ENCODE assay signal across 26 cellular contexts in genomic region chr7:31487476-31487875, GRCh38. TPM values are rescaled to one million over a fixed set of nuclear protein-coding genes. Genes with fewer than 3 reads are reported as not detected.
DNase-seq lines count a peak whose midpoint lies in the region; ATAC-seq and TF ChIP-seq lines count a peak whose summit lies in the region.
"Had no signal": no experiment of that assay in that cellular context is flagged by ENCODE, and none has a peak within 500 bp of the region (broad histone marks: within the 10 kb centered on the region; RNA-seq: fewer than 3 reads in every experiment).

No MANE protein-coding gene starts in this region.

- no peak overlapping the region for H3K4me3 ChIP-seq in mammary epithelial cell (replicated peaks in 1 of 3; ENCODE audit: insufficient read depth in 1 of 3, low read depth in 2 of 3, low read length in 3 of 3)
- no peak overlapping the region for H3K4me3 ChIP-seq in breast epithelium
- H3K4me3 ChIP-seq in body of pancreas: no peak overlapping the region
- H3K4me3 ChIP-seq: MG63 had no signal

- no peaks in the 10 kb centered on the region for H4K20me1 ChIP-seq in mammary epithelial cell (ENCODE audit: insufficient read depth, low read length)

- CTCF ChIA-PET in mammary epithelial cell (lab: Charles Lee; ENCODE audit: low non-redundant PET): no interaction called here

- WGBS in mammary epithelial cell (ENCODE audit: low coverage, missing lambda C conversion rate): 67% methylated on average over 1 of the region's 1 CpG
- WGBS in body of pancreas, 2 donors: 81 to 86% methylated on average over 1 of the region's 1 CpG

- TF ChIP-seq CTCF in mammary epithelial cell (conservative IDR thresholded peaks at IDR 0.05 in 1 of 2, IDR thresholded peaks at IDR 0.05 in 1 of 2; ENCODE audit: extremely low read depth in 1 of 2, insufficient read depth in 1 of 2, low read depth in 1 of 2, low read length in 2 of 2) (no peak), breast epithelium (IDR thresholded peaks at IDR 0.05) (no peak), body of pancreas (IDR thresholded peaks at IDR 0.05) (no peak)

- no peak overlapping the region for H3K27ac ChIP-seq in mammary epithelial cell (ENCODE audit: insufficient read depth, low read depth, low read length)
- H3K27ac ChIP-seq in breast epithelium: no peak overlapping the region
- no peak overlapping the region for H3K27ac ChIP-seq in body of pancreas

- H3K4me1 ChIP-seq in mammary epithelial cell (ENCODE audit: insufficient read depth, low read length) (peaks cover 11% of the 10 kb centered on the region), breast epithelium (no peaks in the 10 kb centered on the region), body of pancreas (no peaks in the 10 kb centered on the region)
- H3K4me1 ChIP-seq: BE2C had no signal

- dilution Hi-C loops in mammary epithelial cell (cut with HindIII; ENCODE audit: low sequenced_read_pairs): no loop called here

- H3K4me2 ChIP-seq in mammary epithelial cell (ENCODE audit: insufficient read depth, low read depth, low read length): no peak overlapping the region

- no peaks in the 10 kb centered on the region for H3K79me2 ChIP-seq in mammary epithelial cell (ENCODE audit: insufficient read depth, low read length)

- ATAC-seq in body of pancreas (peak; percentile 33), HG02852 (IDR thresholded peaks at IDR 0.05; ENCODE audit: unreplicated experiment) (no peak)

- TF ChIP-seq POLR2A in breast epithelium (IDR thresholded peaks at IDR 0.05): no peak
- no peak for TF ChIP-seq POLR2A in body of pancreas (IDR thresholded peaks at IDR 0.05)

- DNase-seq in mammary epithelial cell (peak; percentile 51), breast epithelium (ENCODE audit: low spot score in 2 of 2) (no peak), body of pancreas (no peak), kidney tubule cell (ENCODE audit: low spot score) (peak; percentile 70), amygdala (lab: John Stamatoyannopoulos, UW) (no peak), DMS79 treated with DMSO at 0.1 percent for 48 hours (lab: John Stamatoyannopoulos, UW) (no peak), posterior vena cava (ENCODE audit: low spot score) (no peak)
- DNase-seq: 8988T, ACHN, BE2C, DMS153, EL, GF-D8, H7, KBM-7, MG63, NCI-H1105 treated with DMSO at 0.1 percent for 48 hours, NCI-H146, NCI-H2029, NCI-H446 treated with DMSO at 0.1 percent for 48 hours, NCI-H526, NCI-H82, SHP77 treated with DMSO at 0.1 percent for 48 hours had no signal

- peak overlapping the region; percentile 73 for H2AFZ ChIP-seq in mammary epithelial cell (ENCODE audit: low read depth, low read length)

- H3K36me3 ChIP-seq in mammary epithelial cell (ENCODE audit: insufficient read depth, low read length) (no peaks in the 10 kb centered on the region), breast epithelium (no peaks in the 10 kb centered on the region), body of pancreas (replicated peaks in 1 of 2; ENCODE audit: insufficient read depth in 1 of 2, low read depth in 2 of 2) (no peaks in the 10 kb centered on the region)
- H3K36me3 ChIP-seq: BE2C, MG63 had no signal

- in situ Hi-C loops in mammary epithelial cell (cut with MboI; ENCODE audit: low sequenced_read_pairs in 2 of 2): no loop called here

- no peaks in the 10 kb centered on the region for H3K9me3 ChIP-seq in mammary epithelial cell (replicated peaks; ENCODE audit: insufficient read depth, low read length)
- H3K9me3 ChIP-seq in breast epithelium: peaks cover 0 to 3% of the 10 kb centered on the region in 2 donors
- no peaks in the 10 kb centered on the region for H3K9me3 ChIP-seq in body of pancreas
- H3K9me3 ChIP-seq: BE2C, MG63 had no signal

- intact Hi-C loops in mammary epithelial cell (cut with micrococcal nuclease): loop anchor here (5.0 kb wide), 1 partner anchor 145 kb away; no protein-coding TSS in a partner anchor
- intact Hi-C loops in breast epithelium (cut with DNase I; ENCODE audit: low total_unique reads): no loop called here
- intact Hi-C loops in body of pancreas (cut with DNase I): no loop called here
- intact Hi-C loops in posterior vena cava (cut with DNase I): no loop called here

- H3K27me3 ChIP-seq in mammary epithelial cell (ENCODE audit: insufficient read depth, low read length) (no peaks in the 10 kb centered on the region), breast epithelium (no peaks in the 10 kb centered on the region), body of pancreas (no peaks in the 10 kb centered on the region)
- H3K27me3 ChIP-seq: BE2C, MG63 had no signal

- no peak overlapping the region for H3K9ac ChIP-seq in mammary epithelial cell (ENCODE audit: insufficient read depth, low read length)

- no TSS peak for BruUV-seq in mammary epithelial cell (replicated peaks; lab: Mats Ljungman, UMichigan)

RNA-seq across cellular contexts. Expression of gene ITPRID1, which starts 26.4 kb away (rescaled TPM):
- total RNA-seq in mammary epithelial cell (under 1 TPM in 1 of 2 donors, not detected in 1; 0.17 TPM), breast epithelium (1 to 10 TPM in 2 of 3 donors, not detected in 1; 1.6 to 2.6 TPM), body of pancreas (not detected), posterior vena cava (not detected)
- polyA plus RNA-seq in mammary epithelial cell: not detected
- not detected for polyA minus RNA-seq in mammary epithelial cell
- total RNA-seq: LHCN-M2 had no signal
- polyA plus RNA-seq: CD14-positive monocyte had no signal

Comparison
In these comparisons a context has a peak if more than half of its experiments do, and no peak if none do; other contexts are left out.
1. DNase-seq: peak in mammary epithelial cell (single experiment) and kidney tubule cell (single experiment); none in breast epithelium (0 of 2), body of pancreas (0 of 4), amygdala (0 of 56), DMS79 treated with DMSO at 0.1 percent for 48 hours (single experiment) and posterior vena cava (single experiment).